13 cellular contexts compared by ENCODE assay signal in genomic region chrX:113741744-113742143, GRCh38.
DNase-seq lines count a peak whose midpoint lies in the region; ATAC-seq and TF ChIP-seq lines count a peak whose summit lies in the region.
"Had no signal": no experiment of that assay in that cellular context is flagged by ENCODE, and none has a peak within 500 bp of the region (broad histone marks: within the 10 kb centered on the region; RNA-seq: fewer than 3 reads in every experiment).

No MANE protein-coding gene starts in this region.

- H3K4me1 ChIP-seq in DND-41 (ENCODE audit: insufficient read depth, low read length) = peaks cover 35% of the 10 kb centered on the region
- H3K4me1 ChIP-seq: transverse colon had no signal

- H3K36me3 Mint-ChIP-seq in activated naive CD4-positive, alpha-beta T cell treated with anti-CD3 and anti-CD28 coated beads, Interleukin-2, amount 50 U/mL, for 72 hours = no peaks in the 10 kb centered on the region

- H3K4me3 ChIP-seq in DND-41 (ENCODE audit: low read depth in 1 of 2, low read length in 2 of 2) = no peak overlapping the region
- H3K4me3 ChIP-seq: transverse colon had no signal

- DNase-seq in DND-41 = peak; percentile 41
- peak; percentile 58 for DNase-seq in SK-MEL-5 (ENCODE audit: low read depth, low spot score)
- peak; percentile 58 for DNase-seq in iPS-NIHi7 (ENCODE audit: extremely low spot score)
- no peak for DNase-seq in GM19238 (ENCODE audit: insufficient read length, low spot score)
- no peak for DNase-seq in activated naive CD4-positive, alpha-beta T cell treated with anti-CD3 and anti-CD28 coated beads, Interleukin-2, amount 50 U/mL, for 72 hours (ENCODE audit: low spot score in 2 of 2)
- DNase-seq: activated CD4-positive, alpha-beta T cell treated with anti-CD3 and anti-CD28 coated beads for 48 hours; NCI-H510A treated with DMSO at 0.1 percent for 48 hours; stimulated activated CD4-positive, alpha-beta T cell treated with anti-CD3 and anti-CD28 coated beads, Interleukin-15, amount 100 ng/mL, for 24 hours; transverse colon had no signal

- no peaks in the 10 kb centered on the region for H3K9me3 ChIP-seq in DND-41 (ENCODE audit: insufficient read depth, low read length, severe bottlenecking)
- H3K9me3 ChIP-seq: transverse colon had no signal

- no peaks in the 10 kb centered on the region for H3K9me3 Mint-ChIP-seq in activated naive CD4-positive, alpha-beta T cell treated with anti-CD3 and anti-CD28 coated beads, Interleukin-2, amount 50 U/mL, for 72 hours

- H3K27me3 ChIP-seq in DND-41 (ENCODE audit: insufficient read depth, low read length, poor library complexity) = no peaks in the 10 kb centered on the region
- H3K27me3 ChIP-seq: transverse colon had no signal

- ATAC-seq in DND-41 (ENCODE audit: insufficient read depth, low read depth) (peak; percentile 48), HG02870 (IDR thresholded peaks at IDR 0.05; ENCODE audit: unreplicated experiment) (peak; percentile 29), GM21515 (IDR thresholded peaks at IDR 0.05; ENCODE audit: unreplicated experiment) (no peak), HG03354 (IDR thresholded peaks at IDR 0.05; ENCODE audit: poor library complexity, severe bottlenecking, unreplicated experiment) (no peak)
- ATAC-seq in activated naive CD4-positive, alpha-beta T cell treated with anti-CD3 and anti-CD28 coated beads, Interleukin-2, amount 50 U/mL, for 72 hours = no peak
- ATAC-seq: left lobe of liver had no signal

- H3K9ac ChIP-seq in DND-41 (ENCODE audit: low read depth, low read length) = no peak overlapping the region

- in situ Hi-C loops in SK-MEL-5 (cut with HindIII; ENCODE audit: low pct_unique_long_range_greater_than_20kb, low sequenced_read_pairs) = no loop called here

- H3K27ac Mint-ChIP-seq in activated naive CD4-positive, alpha-beta T cell treated with anti-CD3 and anti-CD28 coated beads, Interleukin-2, amount 50 U/mL, for 72 hours = no peak overlapping the region

- no peaks in the 10 kb centered on the region for H3K79me2 ChIP-seq in DND-41 (ENCODE audit: insufficient read depth, low read length)

- H3K4me2 ChIP-seq in DND-41 (ENCODE audit: insufficient read depth, low read length) = no peak overlapping the region

- no peak overlapping the region for H2AFZ ChIP-seq in DND-41 (ENCODE audit: low read depth, low read length)

- TF ChIP-seq CTCF in DND-41 (IDR thresholded peaks at IDR 0.05; ENCODE audit: borderline replicate concordance, extremely low read depth, low read length, poor library complexity, severe bottlenecking) = peak; percentile 61

- H3K36me3 ChIP-seq in DND-41 (ENCODE audit: insufficient read depth, low read length) = no peaks in the 10 kb centered on the region
- H3K36me3 ChIP-seq: transverse colon had no signal

- peak overlapping the region; percentile 64 for H3K27ac ChIP-seq in DND-41 (ENCODE audit: low read length)
- H3K27ac ChIP-seq: transverse colon had no signal

- H4K20me1 ChIP-seq in DND-41 (ENCODE audit: insufficient read depth, low read length) = no peaks in the 10 kb centered on the region

Comparison
In these comparisons a context has a peak if more than half of its experiments do, and no peak if none do; other contexts are left out.
1. ATAC-seq: peak in DND-41 (single experiment) and HG02870 (single experiment); none in activated naive CD4-positive, alpha-beta T cell treated with anti-CD3 and anti-CD28 coated beads, Interleukin-2, amount 50 U/mL, for 72 hours (0 of 2), GM21515 (single experiment) and HG03354 (single experiment).
2. DNase-seq: peak in DND-41 (single experiment), SK-MEL-5 (single experiment) and iPS-NIHi7 (single experiment); none in GM19238 (single experiment) and activated naive CD4-positive, alpha-beta T cell treated with anti-CD3 and anti-CD28 coated beads, Interleukin-2, amount 50 U/mL, for 72 hours (0 of 2).